Comparison of ENCODE assay signal across 11 cellular contexts in genomic region chr4:183636923-183637322, GRCh38. TPM values are rescaled to one million over a fixed set of nuclear protein-coding genes. Genes with fewer than 3 reads are reported as not detected.
DNase-seq lines count a peak whose midpoint lies in the region; ATAC-seq and TF ChIP-seq lines count a peak whose summit lies in the region.
"Had no signal": no experiment of that assay in that cellular context is flagged by ENCODE, and none has a peak within 500 bp of the region (broad histone marks: within the 10 kb centered on the region; RNA-seq: fewer than 3 reads in every experiment).

No MANE protein-coding gene starts in this region.

- H2AK5ac ChIP-seq in IMR-90 (ENCODE audit: low read depth, low read length) (no peak overlapping the region), mesenchymal stem cell (ENCODE audit: low read length, severe bottlenecking) (no peak overlapping the region)

- no peak for TF ChIP-seq POLR2A in IMR-90 (IDR thresholded peaks at IDR 0.05; ENCODE audit: low read depth, low read length)

- CTCF ChIA-PET in IMR-90 (lab: Yijun Ruan, JAX): interaction anchor here (0.5 kb wide), 1 partner anchor 187 kb away, joined by 3 read pairs; no protein-coding TSS in a partner anchor

- ATAC-seq in IMR-90 (ENCODE audit: low read depth) (0 out of 2 replicates have a peak, but pooled peaks have one; percentile 16), HG02678 (IDR thresholded peaks at IDR 0.05; ENCODE audit: unreplicated experiment) (no peak), HG02798 (IDR thresholded peaks at IDR 0.05; ENCODE audit: poor library complexity, unreplicated experiment) (no peak)
- ATAC-seq in activated T-cell treated with anti-CD3 and anti-CD28 coated beads, Interleukin-2, amount 50 U/mL, for 4 hours: no peak

- in situ Hi-C loops in IMR-90 (cut with MboI; ENCODE audit: low sequenced_read_pairs): no loop called here

- H3K9me3 Mint-ChIP-seq in activated T-cell treated with anti-CD3 and anti-CD28 coated beads, Interleukin-2, amount 50 U/mL, for 4 hours: no peaks in the 10 kb centered on the region

- no peak overlapping the region for H3K23ac ChIP-seq in IMR-90 (ENCODE audit: low read depth, low read length)
- no peak overlapping the region for H3K23ac ChIP-seq in mesenchymal stem cell (ENCODE audit: low read length in 2 of 2)

- H2BK20ac ChIP-seq in IMR-90 (ENCODE audit: low read depth, low read length): no peak overlapping the region

- H2BK15ac ChIP-seq in IMR-90 (ENCODE audit: low read depth, low read length) (no peak overlapping the region; the same call in 2 of the 3 replicates), mesenchymal stem cell (ENCODE audit: low read depth, poor library complexity, severe bottlenecking) (no peak overlapping the region)

- no peak overlapping the region for H3K56ac ChIP-seq in IMR-90 (ENCODE audit: extremely low read depth, insufficient read depth, low read length)

- DNase-seq in IMR-90 (peak; percentile 53), choroid plexus epithelial cell (ENCODE audit: low read depth) (peak; percentile 69), mesenchymal stem cell (no peak)
- no peak for DNase-seq in activated T-cell treated with anti-CD3 and anti-CD28 coated beads, Interleukin-2, amount 50 U/mL, for 4 hours
- no peak for DNase-seq in stimulated activated naive CD4-positive, alpha-beta T cell (lab: John Stamatoyannopoulos, UW)
- DNase-seq: activated CD4-positive, alpha-beta T cell treated with anti-CD3 and anti-CD28 coated beads for 1 hour; activated naive CD4-positive, alpha-beta T cell treated with Interleukin-2 at 50 U/mL for 16 hours; NCI-H510A had no signal

- H3K18ac ChIP-seq in IMR-90 (ENCODE audit: low read depth, low read length) (peak overlapping the region; percentile 53), mesenchymal stem cell (ENCODE audit: low read depth in 1 of 2, low read length in 2 of 2) (no peak overlapping the region)

- H3K36me3 Mint-ChIP-seq in activated T-cell treated with anti-CD3 and anti-CD28 coated beads, Interleukin-2, amount 50 U/mL, for 4 hours (ENCODE audit: insufficient read depth): peaks cover 7% of the 10 kb centered on the region

- no peaks in the 10 kb centered on the region for H3K79me1 ChIP-seq in IMR-90 (ENCODE audit: low read depth in 1 of 2, low read length in 2 of 2)
- H3K79me1 ChIP-seq in mesenchymal stem cell (replicated peaks; ENCODE audit: low read length, poor library complexity, severe bottlenecking): no peaks in the 10 kb centered on the region

- H4K8ac ChIP-seq in IMR-90 (ENCODE audit: low read depth in 2 of 2, low read length in 2 of 2) (peak overlapping the region; percentile 45 to 70; a peak in 2 of 4 replicates), mesenchymal stem cell (ENCODE audit: low read length) (no peak overlapping the region)

- dilution Hi-C loops in IMR-90 (cut with HindIII; ENCODE audit: low sequenced_read_pairs, unreplicated experiment): no loop called here

- no peaks in the 10 kb centered on the region for H3K27me3 Mint-ChIP-seq in activated T-cell treated with anti-CD3 and anti-CD28 coated beads, Interleukin-2, amount 50 U/mL, for 4 hours (ENCODE audit: low read depth)

- no TSS peak for BruUV-seq in IMR-90 (replicated peaks; lab: Mats Ljungman, UMichigan)

- H3K4ac ChIP-seq in IMR-90 (ENCODE audit: low read depth, low read length) (no peak overlapping the region; the same call in 1 of the 2 replicates), mesenchymal stem cell (ENCODE audit: low read depth in 1 of 2, low read length in 2 of 2) (no peak overlapping the region)

- peaks cover 13% of the 10 kb centered on the region for H3K4me1 Mint-ChIP-seq in activated T-cell treated with anti-CD3 and anti-CD28 coated beads, Interleukin-2, amount 50 U/mL, for 4 hours (ENCODE audit: low read depth)

- H4K91ac ChIP-seq in IMR-90 (ENCODE audit: insufficient read depth, low read depth, low read length) (no peak overlapping the region; the same call in 1 of the 2 replicates), mesenchymal stem cell (ENCODE audit: low read length) (no peak overlapping the region)

- H3K14ac ChIP-seq in IMR-90 (replicated peaks; ENCODE audit: low read depth, low read length) (no peak overlapping the region), mesenchymal stem cell (ENCODE audit: low read length in 2 of 2) (no peak overlapping the region)

- H3K27ac ChIP-seq in 22Rv1 (peak overlapping the region; percentile 51), IMR-90 (ENCODE audit: insufficient read depth, low read length) (peak overlapping the region; percentile 70; the same call in 1 of the 2 replicates), mesenchymal stem cell (ENCODE audit: low read length, poor library complexity, severe bottlenecking) (peak overlapping the region; percentile 32)

- H2AFZ ChIP-seq in IMR-90 (replicated peaks; ENCODE audit: low read length, poor library complexity): no peak overlapping the region
- no peak overlapping the region for H2AFZ ChIP-seq in mesenchymal stem cell (ENCODE audit: low read depth, low read length)

- intact Hi-C loops in IMR-90 (cut with micrococcal nuclease): loop anchor here (5.0 kb wide), 1 partner anchor 130 kb away; the partner anchor contains the start of gene ING2

- no peaks in the 10 kb centered on the region for H4K20me1 ChIP-seq in IMR-90 (ENCODE audit: insufficient read depth, low read length)

- no peak for TF ChIP-seq RAD21 in IMR-90 (IDR thresholded peaks at IDR 0.05; ENCODE audit: low read length)

- POLR2A ChIA-PET in IMR-90 (lab: Charles Lee; ENCODE audit: unreplicated experiment): no interaction called here

- H3K27me3 ChIP-seq in IMR-90 (ENCODE audit: control insufficient read depth, insufficient read depth, low read length) (no peaks in the 10 kb centered on the region), mesenchymal stem cell (ENCODE audit: control insufficient read depth in 1 of 2, insufficient read depth in 1 of 2, low read length in 2 of 2) (no peaks in the 10 kb centered on the region)

- H2BK12ac ChIP-seq in mesenchymal stem cell (ENCODE audit: low read length in 2 of 2): no peak overlapping the region

- H3K4me3 Mint-ChIP-seq in activated T-cell treated with anti-CD3 and anti-CD28 coated beads, Interleukin-2, amount 50 U/mL, for 4 hours: no peak overlapping the region

- WGBS in IMR-90 (ENCODE audit: extremely low coverage in 2 of 2, insufficient read length in 1 of 2), 2 experiments: no CpG with 5 or more reads among the region's 5 CpGs
- 70% methylated on average over 4 of the region's 5 CpGs for WGBS in mesenchymal stem cell

- H3K36me3 ChIP-seq in IMR-90 (ENCODE audit: control insufficient read depth, insufficient read depth, low read length) (no peaks in the 10 kb centered on the region), mesenchymal stem cell (ENCODE audit: control insufficient read depth in 1 of 2, insufficient read depth in 2 of 2, low read depth in 1 of 2, low read length in 2 of 2) (peaks cover 0 to 5% of the 10 kb centered on the region in 2 experiments)

- H3K4me2 ChIP-seq in IMR-90 (ENCODE audit: low read depth, low read length): peak overlapping the region; percentile 54
- peak overlapping the region; percentile 31 for H3K4me2 ChIP-seq in mesenchymal stem cell (ENCODE audit: low read length, poor library complexity, severe bottlenecking)

- no peak overlapping the region for H3K4me3 ChIP-seq in IMR-90 (ENCODE audit: insufficient read depth, low read depth, low read length)
- H3K4me3 ChIP-seq in choroid plexus epithelial cell (ENCODE audit: low read depth, low read length): peak overlapping the region; percentile 33
- no peak overlapping the region for H3K4me3 ChIP-seq in mesenchymal stem cell (ENCODE audit: insufficient read depth in 1 of 2, low read depth in 1 of 2, low read length in 2 of 2)

- H2BK5ac ChIP-seq in IMR-90 (ENCODE audit: low read depth, low read length, poor library complexity, severe bottlenecking) (peak overlapping the region; percentile 59), mesenchymal stem cell (ENCODE audit: low read depth, low read length, poor library complexity, severe bottlenecking) (no peak overlapping the region)

- H3K4me1 ChIP-seq in IMR-90 (ENCODE audit: control insufficient read depth, insufficient read depth, low read length) (peaks cover 20% of the 10 kb centered on the region), mesenchymal stem cell (ENCODE audit: control insufficient read depth, insufficient read depth, low read depth, low read length) (peaks cover 6% of the 10 kb centered on the region)

- TF ChIP-seq CTCF in 22Rv1 (IDR thresholded peaks at IDR 0.05) (no peak), IMR-90 (conservative IDR thresholded peaks at IDR 0.05; ENCODE audit: low read depth, low read length) (no peak), choroid plexus epithelial cell (conservative IDR thresholded peaks at IDR 0.05; ENCODE audit: low read depth, low read length) (no peak)

- no peak overlapping the region for H2AK9ac ChIP-seq in IMR-90 (replicated peaks; ENCODE audit: low read depth, low read length, poor library complexity)

- peak overlapping the region; percentile 2 for H3K9ac ChIP-seq in IMR-90 (ENCODE audit: low read depth, low read length)
- no peak overlapping the region for H3K9ac ChIP-seq in mesenchymal stem cell (ENCODE audit: low read length)

- H2BK120ac ChIP-seq in IMR-90 (ENCODE audit: low read depth, low read length): peak overlapping the region; percentile 22
- no peak overlapping the region for H2BK120ac ChIP-seq in mesenchymal stem cell (ENCODE audit: low read depth, low read length)

- no peaks in the 10 kb centered on the region; the same call in none of the 2 replicates for H3K9me1 ChIP-seq in IMR-90 (ENCODE audit: insufficient read depth, low read length)

- 0 out of 2 replicates have a peak overlapping the region, but pooled peaks have one; percentile 4 for H4K5ac ChIP-seq in IMR-90 (ENCODE audit: low read depth, low read length)

- H3K9me3 ChIP-seq in IMR-90 (ENCODE audit: control insufficient read depth, insufficient read depth, low read length): no peaks in the 10 kb centered on the region
- H3K9me3 ChIP-seq in mesenchymal stem cell (ENCODE audit: control insufficient read depth, low read length): no peaks in the 10 kb centered on the region

TF ChIP-seq in IMR-90, 13 proteins besides CTCF, POLR2A, EP300 and RAD21 (continues in another document):
- no peak for TF ChIP-seq RFX5 (IDR thresholded peaks at IDR 0.05; ENCODE audit: low read depth, low read length)

RNA-seq across cellular contexts. Expression of gene RWDD4, which starts 22.1 kb away (rescaled TPM):
- 8.8 and 22.2 TPM in 2 replicates for total RNA-seq in IMR-90 (2012; rRNA removed)
- 7.3 and 8.5 TPM in 2 replicates for polyA plus RNA-seq in IMR-90 (2012; rRNA removed)
- 3.1 and 4.3 TPM in 2 replicates for polyA plus RNA-seq in IMR-90 (2012; cell fraction: cytosol; rRNA removed)
- polyA plus RNA-seq in IMR-90 (2012; cell fraction: nucleus; rRNA removed; ENCODE audit: low replicate concordance): 1.0 and 2.6 TPM in 2 replicates
- 28.1 TPM for polyA plus RNA-seq in mesenchymal stem cell (2013, experiment 1 of 2)
- 31.0 TPM for polyA plus RNA-seq in mesenchymal stem cell (2013, experiment 2 of 2)
- total RNA-seq in activated T-cell treated with anti-CD3 and anti-CD28 coated beads, Interleukin-2, amount 50 U/mL, for 4 hours: 10 to 100 TPM; 28.0 to 30.7 (median 29.7) TPM

RNA-seq across cellular contexts. Expression of gene TRAPPC11, which starts 22.2 kb away (rescaled TPM):
- 38.9 and 56.8 TPM in 2 replicates for total RNA-seq in IMR-90 (2012; rRNA removed)
- polyA plus RNA-seq in IMR-90 (2012; rRNA removed): 22.1 and 25.3 TPM in 2 replicates
- polyA plus RNA-seq in IMR-90 (2012; cell fraction: cytosol; rRNA removed): 10.4 and 13.9 TPM in 2 replicates
- 20.8 and 47.1 TPM in 2 replicates for polyA plus RNA-seq in IMR-90 (2012; cell fraction: nucleus; rRNA removed; ENCODE audit: low replicate concordance)
- polyA plus RNA-seq in mesenchymal stem cell (2013, experiment 1 of 2): 19.3 TPM
- polyA plus RNA-seq in mesenchymal stem cell (2013, experiment 2 of 2): 19.4 TPM
- 10 to 100 TPM; 21.2 to 24.3 (median 23.4) TPM for total RNA-seq in activated T-cell treated with anti-CD3 and anti-CD28 coated beads, Interleukin-2, amount 50 U/mL, for 4 hours

Comparison
In these comparisons a context has a peak if more than half of its experiments do, and no peak if none do; other contexts are left out.
1. DNase-seq: peak in IMR-90 (single experiment) and choroid plexus epithelial cell (single experiment); none in mesenchymal stem cell (single experiment), activated T-cell treated with anti-CD3 and anti-CD28 coated beads, Interleukin-2, amount 50 U/mL, for 4 hours (single experiment) and stimulated activated naive CD4-positive, alpha-beta T cell (0 of 6).
2. Peak in every context shown above with its lines, with median percentiles within 50 percentile points of each other: H3K27ac ChIP-seq.